In the genomic region with DNA sequence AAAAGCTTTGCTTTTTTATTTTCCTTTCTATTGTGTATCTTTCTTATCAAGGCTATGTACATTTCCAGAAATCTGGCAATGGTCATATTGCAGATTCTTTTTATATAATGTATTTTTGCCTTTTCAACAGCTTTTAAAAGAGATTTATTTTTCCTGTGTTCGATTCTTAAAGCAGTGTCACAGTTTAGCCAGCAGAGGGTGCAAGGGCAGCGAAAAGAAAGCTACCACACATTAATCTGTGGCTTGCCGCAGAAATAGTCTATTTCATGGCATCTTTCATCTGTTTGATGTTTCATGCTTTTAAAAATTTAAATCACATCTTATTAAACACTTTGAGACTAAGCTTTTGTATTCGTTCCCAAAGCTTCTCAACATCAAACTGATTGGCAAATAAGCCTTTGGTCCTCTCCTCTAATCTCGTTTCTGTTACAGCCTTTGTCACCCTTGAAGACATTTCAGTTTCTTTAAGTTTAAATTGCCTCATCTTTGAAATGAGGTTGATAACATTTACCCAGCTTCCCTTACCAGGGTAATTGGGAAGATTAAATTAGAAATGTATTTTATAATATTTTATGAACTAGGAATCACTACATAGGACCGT, we compare ENCODE assay signal across 1 cellular context.
TF ChIP-seq lines count a peak whose summit lies in the region.

No MANE protein-coding gene starts in this region.

TF ChIP-seq in liver, 16 proteins besides CTCF, POLR2A, EP300 and RAD21 (continued from another document):
- TF ChIP-seq, protein P1, sequence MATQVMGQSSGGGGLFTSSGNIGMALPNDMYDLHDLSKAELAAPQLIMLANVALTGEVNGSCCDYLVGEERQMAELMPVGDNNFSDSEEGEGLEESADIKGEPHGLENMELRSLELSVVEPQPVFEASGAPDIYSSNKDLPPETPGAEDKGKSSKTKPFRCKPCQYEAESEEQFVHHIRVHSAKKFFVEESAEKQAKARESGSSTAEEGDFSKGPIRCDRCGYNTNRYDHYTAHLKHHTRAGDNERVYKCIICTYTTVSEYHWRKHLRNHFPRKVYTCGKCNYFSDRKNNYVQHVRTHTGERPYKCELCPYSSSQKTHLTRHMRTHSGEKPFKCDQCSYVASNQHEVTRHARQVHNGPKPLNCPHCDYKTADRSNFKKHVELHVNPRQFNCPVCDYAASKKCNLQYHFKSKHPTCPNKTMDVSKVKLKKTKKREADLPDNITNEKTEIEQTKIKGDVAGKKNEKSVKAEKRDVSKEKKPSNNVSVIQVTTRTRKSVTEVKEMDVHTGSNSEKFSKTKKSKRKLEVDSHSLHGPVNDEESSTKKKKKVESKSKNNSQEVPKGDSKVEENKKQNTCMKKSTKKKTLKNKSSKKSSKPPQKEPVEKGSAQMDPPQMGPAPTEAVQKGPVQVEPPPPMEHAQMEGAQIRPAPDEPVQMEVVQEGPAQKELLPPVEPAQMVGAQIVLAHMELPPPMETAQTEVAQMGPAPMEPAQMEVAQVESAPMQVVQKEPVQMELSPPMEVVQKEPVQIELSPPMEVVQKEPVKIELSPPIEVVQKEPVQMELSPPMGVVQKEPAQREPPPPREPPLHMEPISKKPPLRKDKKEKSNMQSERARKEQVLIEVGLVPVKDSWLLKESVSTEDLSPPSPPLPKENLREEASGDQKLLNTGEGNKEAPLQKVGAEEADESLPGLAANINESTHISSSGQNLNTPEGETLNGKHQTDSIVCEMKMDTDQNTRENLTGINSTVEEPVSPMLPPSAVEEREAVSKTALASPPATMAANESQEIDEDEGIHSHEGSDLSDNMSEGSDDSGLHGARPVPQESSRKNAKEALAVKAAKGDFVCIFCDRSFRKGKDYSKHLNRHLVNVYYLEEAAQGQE (IDR thresholded peaks at IDR 0.05): no peak
